12 cellular contexts compared by ENCODE assay signal in the genomic region with DNA sequence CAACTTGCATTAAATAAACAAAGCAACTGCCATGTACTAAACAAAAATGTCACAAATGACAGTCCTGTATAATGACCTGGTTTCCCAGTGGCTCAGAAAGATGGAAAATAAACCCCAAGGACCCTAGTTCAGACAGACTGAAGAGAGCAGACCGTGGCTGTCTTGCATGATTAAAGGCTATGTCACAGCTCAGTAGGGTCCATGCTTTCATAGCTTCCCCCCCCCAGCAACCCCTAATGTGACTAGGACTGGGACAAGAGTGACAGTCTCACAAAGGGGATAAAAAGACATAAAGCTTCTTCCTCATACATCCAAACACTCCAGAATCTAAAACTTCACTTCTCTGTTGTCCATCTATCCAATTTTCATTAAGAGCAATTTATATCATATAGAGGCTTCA.
A peak's percentile ranks its signal among the peaks of the same experiment; 100 is the strongest.
DNase-seq lines count a peak whose midpoint lies in the region; ATAC-seq, FAIRE-seq and TF ChIP-seq lines count a peak whose summit lies in the region.
"Had no signal": no experiment of that assay in that cellular context is flagged by ENCODE, and none has a peak within 500 bp of the region (broad histone marks: within the 10 kb centered on the region; RNA-seq: fewer than 3 reads in every experiment).

No MANE protein-coding gene starts in this region.

- H3K36me3 Mint-ChIP-seq in naive thymus-derived CD8-positive, alpha-beta T cell, result no peaks in the 10 kb centered on the region
- peaks cover 2% of the 10 kb centered on the region for H3K36me3 Mint-ChIP-seq in type B pancreatic cell
- H3K36me3 Mint-ChIP-seq: activated CD4-positive, alpha-beta memory T cell treated with anti-CD3 and anti-CD28 coated beads for 36 hours had no signal

- peak overlapping the region; percentile 98 for H3K4me2 ChIP-seq in mammary epithelial cell (ENCODE audit: insufficient read depth, low read depth, low read length)

- peaks cover 0 to 3% (median 0%) of the 10 kb centered on the region in 5 donors for H3K27me3 Mint-ChIP-seq in naive thymus-derived CD8-positive, alpha-beta T cell
- no peaks in the 10 kb centered on the region for H3K27me3 Mint-ChIP-seq in type B pancreatic cell

- H3K9ac ChIP-seq in mammary epithelial cell (ENCODE audit: insufficient read depth, low read length), result no peak overlapping the region

- FAIRE-seq in D721Med (lab: Jason Lieb, UNC), result no peak
- FAIRE-seq: islet of Langerhans had no signal

- peaks cover 0 to 35% (median 13%) of the 10 kb centered on the region in 12 donors for H3K4me1 ChIP-seq in heart left ventricle
- peaks cover 25% of the 10 kb centered on the region for H3K4me1 ChIP-seq in mammary epithelial cell (ENCODE audit: insufficient read depth, low read length)

- POLR2A ChIA-PET in naive thymus-derived CD8-positive, alpha-beta T cell (lab: Charles Lee), result interaction anchor here (0.6 kb wide), 2 partner anchors 13 to 241 kb away, joined by 3 to 5 read pairs; no protein-coding TSS in a partner anchor

- H3K4me3 ChIP-seq in heart left ventricle (peak overlapping the region in 1 of 12 donors; percentile 64), mammary epithelial cell (replicated peaks in 1 of 3; ENCODE audit: insufficient read depth in 1 of 3, low read depth in 2 of 3, low read length in 3 of 3) (no peak overlapping the region)

- no peaks in the 10 kb centered on the region for H4K20me1 ChIP-seq in mammary epithelial cell (ENCODE audit: insufficient read depth, low read length)

- TF ChIP-seq POLR2A in heart left ventricle (IDR thresholded peaks at IDR 0.05), result no peak

- H3K27me3 ChIP-seq in heart left ventricle (no peaks in the 10 kb centered on the region), mammary epithelial cell (ENCODE audit: insufficient read depth, low read length) (no peaks in the 10 kb centered on the region)
- H3K27me3 ChIP-seq: adrenal gland had no signal

- peak overlapping the region in 7 of 10 donors; percentile 18 to 98 (median 94) for H3K27ac Mint-ChIP-seq in naive thymus-derived CD8-positive, alpha-beta T cell
- H3K27ac Mint-ChIP-seq in type B pancreatic cell, result peak overlapping the region; percentile 98
- H3K27ac Mint-ChIP-seq: activated CD4-positive, alpha-beta memory T cell treated with anti-CD3 and anti-CD28 coated beads for 36 hours had no signal

- H3K9me3 ChIP-seq in heart left ventricle (no peaks in the 10 kb centered on the region), mammary epithelial cell (replicated peaks; ENCODE audit: insufficient read depth, low read length) (no peaks in the 10 kb centered on the region)
- H3K9me3 ChIP-seq: adrenal gland, HAP-1 had no signal

- no peak overlapping the region for H2AFZ ChIP-seq in mammary epithelial cell (ENCODE audit: low read depth, low read length)

- dilution Hi-C loops in mammary epithelial cell (cut with HindIII; ENCODE audit: low sequenced_read_pairs), result loop anchor here (5.0 kb wide), 1 partner anchor 105 kb away; no protein-coding TSS in a partner anchor

- H3K27ac ChIP-seq in heart left ventricle, result peak overlapping the region in 11 of 12 donors; percentile 45 to 93 (median 84)
- H3K27ac ChIP-seq in mammary epithelial cell (ENCODE audit: insufficient read depth, low read depth, low read length), result peak overlapping the region; percentile 34

- H3K36me3 ChIP-seq in heart left ventricle (no peaks in the 10 kb centered on the region), mammary epithelial cell (ENCODE audit: insufficient read depth, low read length) (no peaks in the 10 kb centered on the region)
- H3K36me3 ChIP-seq: adrenal gland, HAP-1 had no signal

- intact Hi-C loops in heart left ventricle (cut with DNase I), result loop anchor here in 1 of 10 donors (5.0 kb wide), 1 partner anchor 35 kb away; no protein-coding TSS in a partner anchor
- intact Hi-C loops in left cardiac atrium (cut with DNase I), result no loop called here
- intact Hi-C loops in mammary epithelial cell (cut with micrococcal nuclease), result loop anchor here (5.0 kb wide), 3 partner anchors 115 to 240 kb away; a partner anchor contains a TSS

- BruUV-seq in mammary epithelial cell (replicated peaks; lab: Mats Ljungman, UMichigan), result TSS peak; percentile 40

- peaks cover 29% of the 10 kb centered on the region for H3K79me2 ChIP-seq in mammary epithelial cell (ENCODE audit: insufficient read depth, low read length)

- no peaks in the 10 kb centered on the region for H3K9me3 Mint-ChIP-seq in naive thymus-derived CD8-positive, alpha-beta T cell
- H3K9me3 Mint-ChIP-seq in type B pancreatic cell, result no peaks in the 10 kb centered on the region
- H3K9me3 Mint-ChIP-seq: activated CD4-positive, alpha-beta memory T cell treated with anti-CD3 and anti-CD28 coated beads for 36 hours had no signal

- peak overlapping the region in 7 of 10 donors; percentile 89 to 99 (median 96) for H3K4me3 Mint-ChIP-seq in naive thymus-derived CD8-positive, alpha-beta T cell
- peak overlapping the region; percentile 99 for H3K4me3 Mint-ChIP-seq in type B pancreatic cell

- TF ChIP-seq CTCF in heart left ventricle (IDR thresholded peaks at IDR 0.05) (no peak), mammary epithelial cell (conservative IDR thresholded peaks at IDR 0.05 in 1 of 2, IDR thresholded peaks at IDR 0.05 in 1 of 2; ENCODE audit: extremely low read depth in 1 of 2, insufficient read depth in 1 of 2, low read depth in 1 of 2, low read length in 2 of 2) (no peak), type B pancreatic cell (conservative IDR thresholded peaks at IDR 0.05) (no peak), D721Med (IDR thresholded peaks at IDR 0.05; ENCODE audit: insufficient read depth, missing control alignments) (no peak)

- in situ Hi-C loops in mammary epithelial cell (cut with MboI; ENCODE audit: low sequenced_read_pairs in 2 of 2), result loop anchor here in 1 of 2 donors (10.0 kb wide), 1 partner anchor 47 kb away; no protein-coding TSS in a partner anchor

- peaks cover 5 to 49% (median 33%) of the 10 kb centered on the region in 4 donors for H3K4me1 Mint-ChIP-seq in naive thymus-derived CD8-positive, alpha-beta T cell
- H3K4me1 Mint-ChIP-seq in type B pancreatic cell (ENCODE audit: unreplicated experiment), result peaks cover 23% of the 10 kb centered on the region

- no peak for DNase-seq in heart left ventricle
- no peak for DNase-seq in left cardiac atrium
- no peak for DNase-seq in mammary epithelial cell
- no peak for DNase-seq in naive thymus-derived CD8-positive, alpha-beta T cell
- no peak for DNase-seq in type B pancreatic cell (ENCODE audit: extremely low spot score, unreplicated experiment)
- DNase-seq in D721Med (ENCODE audit: insufficient read length, low spot score), result no peak

- 35 to 75% (median 66%) methylated on average over 1 of the region's 1 CpG for WGBS in heart left ventricle, 4 donors
- 80% methylated on average over 1 of the region's 1 CpG for WGBS in mammary epithelial cell (ENCODE audit: low coverage, missing lambda C conversion rate)

- CTCF ChIA-PET in mammary epithelial cell (lab: Charles Lee; ENCODE audit: low non-redundant PET), result no interaction called here

- ATAC-seq in heart left ventricle, result no peak
- no peak for ATAC-seq in left cardiac atrium
- no peak for ATAC-seq in naive thymus-derived CD8-positive, alpha-beta T cell
- no peak for ATAC-seq in HG03175 (IDR thresholded peaks at IDR 0.05; ENCODE audit: unreplicated experiment)
- no peak for ATAC-seq in GM19351 (IDR thresholded peaks at IDR 0.05; ENCODE audit: unreplicated experiment)
